ENCODE assay signal across 31 cellular contexts in the genomic region with DNA sequence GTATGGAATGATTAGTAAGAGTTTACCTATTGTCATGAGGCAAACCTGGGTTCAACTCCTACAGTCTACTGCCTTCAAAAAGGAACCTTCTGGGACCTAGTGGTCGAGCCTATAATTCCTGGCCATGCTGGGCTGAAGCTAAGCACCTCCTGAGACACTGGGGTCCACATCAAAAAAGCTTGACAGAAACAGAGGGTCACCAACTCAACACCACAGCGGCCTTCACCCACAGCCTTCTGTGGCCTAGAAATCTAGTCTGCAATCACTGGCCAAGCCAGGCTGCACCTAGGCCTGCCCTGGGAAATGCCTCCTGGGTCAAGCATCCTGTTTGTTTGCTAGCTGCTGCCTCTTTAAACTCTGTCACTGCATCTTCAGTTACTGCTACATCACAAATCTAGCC.
DNase-seq lines count a peak whose midpoint lies in the region; TF ChIP-seq lines count a peak whose summit lies in the region.
"Had no signal": no experiment of that assay in that cellular context is flagged by ENCODE, and none has a peak within 500 bp of the region (broad histone marks: within the 10 kb centered on the region; RNA-seq: fewer than 3 reads in every experiment).

No MANE protein-coding gene starts in this region.

- no peak for TF ChIP-seq POLR2A in esophagus muscularis mucosa (IDR thresholded peaks at IDR 0.05; ENCODE audit: low read depth)

- no peak overlapping the region for H3K4me3 ChIP-seq in esophagus muscularis mucosa
- H3K4me3 ChIP-seq: A549; BLaER1; BLaER1 treated with 17β-estradiol and CSF1 and Interleukin-3, amounts not matched to agents 10 nM and 100 nM had no signal

- no peak overlapping the region for H3K27ac Mint-ChIP-seq in glutamatergic neuron (ENCODE audit: unreplicated experiment)
- H3K27ac Mint-ChIP-seq: B cell; CD14-positive monocyte; CD4-positive, alpha-beta memory T cell; CD4-positive, alpha-beta T cell; CD4-positive, CD25-positive, alpha-beta regulatory T cell; CD8-positive, alpha-beta memory T cell; CD8-positive, alpha-beta T cell had no signal

- no peak overlapping the region for H3K4me3 Mint-ChIP-seq in glutamatergic neuron (ENCODE audit: unreplicated experiment)
- H3K4me3 Mint-ChIP-seq: B cell; CD14-positive monocyte; CD4-positive, alpha-beta memory T cell; CD4-positive, alpha-beta T cell; CD4-positive, CD25-positive, alpha-beta regulatory T cell; CD8-positive, alpha-beta memory T cell; CD8-positive, alpha-beta T cell had no signal

- TF ChIP-seq CTCF in esophagus muscularis mucosa (IDR thresholded peaks at IDR 0.05) (no peak), glutamatergic neuron (IDR thresholded peaks at IDR 0.05; ENCODE audit: partially characterized antibody, unreplicated experiment) (no peak), RWPE1 (conservative IDR thresholded peaks at IDR 0.05; ENCODE audit: low read depth) (no peak)

- no peaks in the 10 kb centered on the region for H3K4me1 Mint-ChIP-seq in glutamatergic neuron (ENCODE audit: low read depth, unreplicated experiment)
- H3K4me1 Mint-ChIP-seq: B cell; CD14-positive monocyte; CD4-positive, alpha-beta memory T cell; CD4-positive, CD25-positive, alpha-beta regulatory T cell; CD8-positive, alpha-beta memory T cell had no signal

- H3K4me1 ChIP-seq in esophagus muscularis mucosa, result no peaks in the 10 kb centered on the region
- H3K4me1 ChIP-seq: A549; BE2C; BLaER1; BLaER1 treated with 17β-estradiol and CSF1 and Interleukin-3, amounts not matched to agents 10 nM and 100 nM; Caco-2 had no signal

- intact Hi-C loops in esophagus muscularis mucosa (cut with DNase I), result no loop called here
- intact Hi-C loops in posterior vena cava (cut with DNase I), result no loop called here

- no peak for TF ChIP-seq EP300 in esophagus muscularis mucosa (IDR thresholded peaks at IDR 0.05)

- H3K27me3 ChIP-seq in esophagus muscularis mucosa, result no peaks in the 10 kb centered on the region
- H3K27me3 ChIP-seq: BE2C; BLaER1; BLaER1 treated with 17β-estradiol and CSF1 and Interleukin-3, amounts not matched to agents 10 nM and 100 nM had no signal

- no peaks in the 10 kb centered on the region for H3K9me3 ChIP-seq in esophagus muscularis mucosa
- H3K9me3 ChIP-seq: A549, BE2C, BLaER1, Caco-2 had no signal

- DNase-seq in esophagus muscularis mucosa (ENCODE audit: extremely low spot score) (peak; percentile 79), posterior vena cava (ENCODE audit: low spot score) (peak; percentile 53), glutamatergic neuron (no peak), RWPE1 (ENCODE audit: low spot score) (no peak)
- DNase-seq: 8988T; ACHN; AML-193; BE2C; C1 segment of cervical spinal cord; Caco-2; Calu3; CD4-positive, alpha-beta memory T cell; CD4-positive, alpha-beta T cell; CD4-positive, CD25-positive, alpha-beta regulatory T cell; CD8-positive, alpha-beta memory T cell; CD8-positive, alpha-beta T cell; COR-L47; DMS 273 treated with DMSO at 0.1 percent for 48 hours; DMS153; DMS53; DMS79; DMS79 treated with DMSO at 0.1 percent for 48 hours; DND-41; EL had no signal

- H3K9me3 Mint-ChIP-seq in glutamatergic neuron (ENCODE audit: unreplicated experiment), result no peaks in the 10 kb centered on the region
- H3K9me3 Mint-ChIP-seq: CD4-positive, alpha-beta T cell; CD8-positive, alpha-beta T cell had no signal

- POLR2A ChIA-PET in RWPE1 (lab: Yijun Ruan, JAX; ENCODE audit: low non-redundant PET), result no interaction called here

- CTCF ChIA-PET in RWPE1 (lab: Yijun Ruan, JAX), result no interaction called here

- peaks cover 2% of the 10 kb centered on the region for H3K27me3 Mint-ChIP-seq in glutamatergic neuron (ENCODE audit: unreplicated experiment)

- WGBS in esophagus muscularis mucosa, result 90% methylated on average over 2 of the region's 2 CpGs

- H3K36me3 Mint-ChIP-seq in glutamatergic neuron (ENCODE audit: unreplicated experiment), result no peaks in the 10 kb centered on the region
- H3K36me3 Mint-ChIP-seq: CD14-positive monocyte; CD4-positive, alpha-beta memory T cell; CD4-positive, CD25-positive, alpha-beta regulatory T cell; CD8-positive, alpha-beta memory T cell; CD8-positive, alpha-beta T cell had no signal

- H3K27ac ChIP-seq in esophagus muscularis mucosa (replicated peaks in 1 of 4), result no peak overlapping the region
- H3K27ac ChIP-seq in RWPE1, result no peak overlapping the region
- H3K27ac ChIP-seq: 22Rv1; A549; BLaER1; BLaER1 treated with 17β-estradiol and CSF1 and Interleukin-3, amounts not matched to agents 10 nM and 100 nM; C4-2B had no signal

- no peaks in the 10 kb centered on the region for H3K36me3 ChIP-seq in esophagus muscularis mucosa
- H3K36me3 ChIP-seq: BE2C; BLaER1; BLaER1 treated with 17β-estradiol and CSF1 and Interleukin-3, amounts not matched to agents 10 nM and 100 nM had no signal

Comparison
In these comparisons a context has a peak if more than half of its experiments do, and no peak if none do; other contexts are left out.
1. DNase-seq: peak in esophagus muscularis mucosa (single experiment) and posterior vena cava (single experiment); none in glutamatergic neuron (single experiment) and RWPE1 (single experiment).